In genomic region chr3:128294999-128295468, GRCh38 we compare ENCODE assay signal across 16 cellular contexts.
DNase-seq lines count a peak whose midpoint lies in the region; ATAC-seq and TF ChIP-seq lines count a peak whose summit lies in the region.
"Had no signal": no experiment of that assay in that cellular context is flagged by ENCODE, and none has a peak within 500 bp of the region (broad histone marks: within the 10 kb centered on the region; RNA-seq: fewer than 3 reads in every experiment).

No MANE protein-coding gene starts in this region.

- H3K4me1 Mint-ChIP-seq in activated CD8-positive, alpha-beta T cell treated with anti-CD3 and anti-CD28 coated beads for 36 hours (ENCODE audit: low read depth), result peaks cover 41% of the 10 kb centered on the region
- H3K4me1 Mint-ChIP-seq: neural crest cell had no signal

- no peak for ATAC-seq in left ventricle myocardium superior
- ATAC-seq in activated CD8-positive, alpha-beta T cell treated with anti-CD3 and anti-CD28 coated beads for 36 hours, result peak; percentile 60
- ATAC-seq: GM12878, WTC11 had no signal

- H3K9me3 ChIP-seq in right atrium auricular region (peaks cover 0 to 11% of the 10 kb centered on the region in 2 donors), vagina (no peaks in the 10 kb centered on the region)
- H3K9me3 ChIP-seq in effector memory CD4-positive, alpha-beta T cell (ENCODE audit: control insufficient read depth, low read length), result no peaks in the 10 kb centered on the region

- TF ChIP-seq POLR2A in vagina (IDR thresholded peaks at IDR 0.05), result no peak

- H3K36me3 Mint-ChIP-seq in activated CD8-positive, alpha-beta T cell treated with anti-CD3 and anti-CD28 coated beads for 36 hours (ENCODE audit: low read depth), result peaks cover 21% of the 10 kb centered on the region

- H3K27me3 ChIP-seq in right atrium auricular region (no peaks in the 10 kb centered on the region), vagina (no peaks in the 10 kb centered on the region)
- no peaks in the 10 kb centered on the region for H3K27me3 ChIP-seq in effector memory CD4-positive, alpha-beta T cell (replicated peaks; ENCODE audit: control insufficient read depth, insufficient read depth, low read length, poor library complexity, severe bottlenecking)
- H3K27me3 ChIP-seq: uterus had no signal

- TF ChIP-seq CTCF in right atrium auricular region (IDR thresholded peaks at IDR 0.05) (no peak), vagina (IDR thresholded peaks at IDR 0.05) (no peak)
- no peak for TF ChIP-seq CTCF in activated CD8-positive, alpha-beta T cell treated with anti-CD3 and anti-CD28 coated beads for 36 hours (IDR thresholded peaks at IDR 0.05)

- CTCF ChIA-PET in activated CD8-positive, alpha-beta T cell treated with anti-CD3 and anti-CD28 coated beads for 36 hours (lab: Charles Lee), result interaction anchor here (1.3 kb wide), 1 partner anchor 26 kb away, joined by 4 read pairs; no protein-coding TSS in a partner anchor

- no peak overlapping the region for H3K4me3 Mint-ChIP-seq in activated CD8-positive, alpha-beta T cell treated with anti-CD3 and anti-CD28 coated beads for 36 hours
- H3K4me3 Mint-ChIP-seq: neural crest cell, WTC11 had no signal

- POLR2A ChIA-PET in activated CD8-positive, alpha-beta T cell treated with anti-CD3 and anti-CD28 coated beads for 36 hours (lab: Charles Lee), result interaction anchor here (0.6 kb wide), 1 partner anchor 12 kb away, joined by 3 read pairs; no protein-coding TSS in a partner anchor

- H3K27me3 Mint-ChIP-seq in activated CD8-positive, alpha-beta T cell treated with anti-CD3 and anti-CD28 coated beads for 36 hours, result no peaks in the 10 kb centered on the region

- H3K27ac Mint-ChIP-seq in activated CD8-positive, alpha-beta T cell treated with anti-CD3 and anti-CD28 coated beads for 36 hours, result peak overlapping the region; percentile 69
- H3K27ac Mint-ChIP-seq: WTC11 had no signal

- H3K4me1 ChIP-seq in right atrium auricular region (peaks cover 0 to 37% of the 10 kb centered on the region in 2 donors), vagina (no peaks in the 10 kb centered on the region)
- peaks cover 33% of the 10 kb centered on the region for H3K4me1 ChIP-seq in effector memory CD4-positive, alpha-beta T cell (ENCODE audit: control insufficient read depth, insufficient read depth, low read length, poor library complexity, severe bottlenecking)
- H3K4me1 ChIP-seq: uterus had no signal

- intact Hi-C loops in left ventricle myocardium superior (cut with micrococcal nuclease) (no loop called here), vagina (cut with DNase I) (no loop called here)
- intact Hi-C loops in activated CD8-positive, alpha-beta T cell treated with anti-CD3 and anti-CD28 coated beads for 36 hours (cut with micrococcal nuclease), result no loop called here

- H3K9me3 Mint-ChIP-seq in activated CD8-positive, alpha-beta T cell treated with anti-CD3 and anti-CD28 coated beads for 36 hours, result peaks cover 8% of the 10 kb centered on the region

- no peaks in the 10 kb centered on the region for H3K36me3 ChIP-seq in right atrium auricular region
- H3K36me3 ChIP-seq in effector memory CD4-positive, alpha-beta T cell (ENCODE audit: control insufficient read depth, insufficient read depth, low read length), result peaks cover 2% of the 10 kb centered on the region
- H3K36me3 ChIP-seq in vagina, result no peaks in the 10 kb centered on the region

- H3K4me3 ChIP-seq in right atrium auricular region, result no peak overlapping the region
- peak overlapping the region; percentile 1 for H3K4me3 ChIP-seq in effector memory CD4-positive, alpha-beta T cell (ENCODE audit: insufficient read depth, low read depth, low read length, poor library complexity, severe bottlenecking)
- no peak overlapping the region for H3K4me3 ChIP-seq in vagina
- H3K4me3 ChIP-seq: GM12878, uterus had no signal

- H3K27ac ChIP-seq in right atrium auricular region (peak overlapping the region in 1 of 2 donors; percentile 54), vagina (no peak overlapping the region)
- H3K27ac ChIP-seq in effector memory CD4-positive, alpha-beta T cell (ENCODE audit: insufficient read depth, low read length, poor library complexity, severe bottlenecking), result peak overlapping the region; percentile 60
- H3K27ac ChIP-seq: uterus had no signal

- DNase-seq in right atrium auricular region (ENCODE audit: low spot score) (peak; percentile 26), left ventricle myocardium superior (no peak), vagina (ENCODE audit: extremely low spot score in 2 of 2) (peak; percentile 42 to 43), C1 segment of cervical spinal cord (lab: John Stamatoyannopoulos, UW) (no peak), NOMO-1 treated with DMSO at 0.1 percent for 48 hours (lab: John Stamatoyannopoulos, UW; ENCODE audit: unreplicated experiment) (no peak), NCI-H82 (lab: John Stamatoyannopoulos, UW) (no peak)
- no peak for DNase-seq in activated CD8-positive, alpha-beta T cell treated with anti-CD3 and anti-CD28 coated beads for 36 hours
- DNase-seq in effector memory CD4-positive, alpha-beta T cell, result no peak
- DNase-seq: GDM1, hippocampal formation, kidney, NCI-H226 had no signal

Comparison
In these comparisons a context has a peak if more than half of its experiments do, and no peak if none do; other contexts are left out.
1. DNase-seq: peak in right atrium auricular region (single experiment) and vagina (2 of 2); none in left ventricle myocardium superior (single experiment), activated CD8-positive, alpha-beta T cell treated with anti-CD3 and anti-CD28 coated beads for 36 hours (single experiment), effector memory CD4-positive, alpha-beta T cell (0 of 3), C1 segment of cervical spinal cord (0 of 14), NOMO-1 treated with DMSO at 0.1 percent for 48 hours (single experiment) and NCI-H82 (single experiment).